In genomic region chr17:32992360-32993033, GRCh38 we compare ENCODE assay signal across 28 cellular contexts. TPM values are rescaled to one million over a fixed set of nuclear protein-coding genes. Genes with fewer than 3 reads are reported as not detected.
"Had no signal": no experiment of that assay in that cellular context is flagged by ENCODE, and none has a peak within 500 bp of the region (broad histone marks: within the 10 kb centered on the region; RNA-seq: fewer than 3 reads in every experiment).

No MANE protein-coding gene starts in this region.

- H3K27ac Mint-ChIP-seq: activated CD4-positive, alpha-beta memory T cell treated with anti-CD3 and anti-CD28 coated beads for 36 hours; activated naive CD4-positive, alpha-beta T cell treated with anti-CD3 and anti-CD28 coated beads, Interleukin-2, amount 50 U/mL, for 24 hours; activated T-cell treated with anti-CD3 and anti-CD28 coated beads, Interleukin-2, amount 50 U/mL, for 72 hours; effector memory CD8-positive, alpha-beta T cell; nephron progenitor cell; T-helper 17 cell had no signal

- H3K4me3 Mint-ChIP-seq: activated CD4-positive, alpha-beta memory T cell treated with anti-CD3 and anti-CD28 coated beads for 36 hours; activated naive CD4-positive, alpha-beta T cell treated with anti-CD3 and anti-CD28 coated beads, Interleukin-2, amount 50 U/mL, for 24 hours; activated T-cell treated with anti-CD3 and anti-CD28 coated beads, Interleukin-2, amount 50 U/mL, for 72 hours; effector memory CD8-positive, alpha-beta T cell; nephron progenitor cell; T-helper 17 cell had no signal

- ATAC-seq: effector memory CD8-positive, alpha-beta T cell; esophagus mucosa; right lobe of liver; T-helper 17 cell had no signal

- DNase-seq: activated CD4-positive, alpha-beta memory T cell treated with anti-CD3 and anti-CD28 coated beads for 36 hours; activated CD4-positive, alpha-beta T cell treated with anti-CD3 and anti-CD28 coated beads for 4 hours; activated CD4-positive, CD25-positive, alpha-beta regulatory T cell; activated gamma-delta T cell; activated T-cell treated with anti-CD3 and anti-CD28 coated beads, Interleukin-2, amount 50 U/mL, for 72 hours; adrenal gland; central memory CD4-positive, alpha-beta T cell; dorsolateral prefrontal cortex; effector memory CD8-positive, alpha-beta T cell; glutamatergic neuron; hippocampal formation; nephron progenitor cell; nucleus accumbens; stimulated activated CD4-positive, alpha-beta T cell treated with anti-CD3 and anti-CD28 coated beads, Interleukin-2, amount 100 ng/mL, for 48 hours; stimulated activated CD8-positive, alpha-beta memory T cell treated with anti-CD3 and anti-CD28 coated beads, Interleukin-4, amount 100 ng/mL, for 48 hours; stimulated activated naive CD4-positive, alpha-beta T cell; SW 1271; T-helper 17 cell; upper lobe of left lung had no signal

- H3K4me3 ChIP-seq: adrenal gland, ascending aorta, dorsolateral prefrontal cortex, right lobe of liver, smooth muscle cell, upper lobe of left lung had no signal

- H3K4me1 Mint-ChIP-seq: activated naive CD4-positive, alpha-beta T cell treated with anti-CD3 and anti-CD28 coated beads, Interleukin-2, amount 50 U/mL, for 24 hours; nephron progenitor cell; T-helper 17 cell had no signal

- H3K36me3 Mint-ChIP-seq: activated CD4-positive, alpha-beta memory T cell treated with anti-CD3 and anti-CD28 coated beads for 36 hours; activated naive CD4-positive, alpha-beta T cell treated with anti-CD3 and anti-CD28 coated beads, Interleukin-2, amount 50 U/mL, for 24 hours had no signal

RNA-seq across cellular contexts. Expression of gene SPACA3, which starts 0.8 kb away (rescaled TPM):
- total RNA-seq: activated CD4-positive, alpha-beta memory T cell treated with anti-CD3 and anti-CD28 coated beads for 36 hours; activated T-cell treated with anti-CD3 and anti-CD28 coated beads, Interleukin-2, amount 50 U/mL, for 72 hours; adrenal gland; ascending aorta; dorsolateral prefrontal cortex; endothelial cell of umbilical vein; esophagus mucosa; frontal cortex; liver; right lobe of liver; smooth muscle cell; subcutaneous adipose tissue; T-helper 17 cell; upper lobe of left lung had no signal
- polyA plus RNA-seq: endothelial cell of umbilical vein, liver, smooth muscle cell had no signal
